ENCODE assay signal across 8 cellular contexts in the genomic region with DNA sequence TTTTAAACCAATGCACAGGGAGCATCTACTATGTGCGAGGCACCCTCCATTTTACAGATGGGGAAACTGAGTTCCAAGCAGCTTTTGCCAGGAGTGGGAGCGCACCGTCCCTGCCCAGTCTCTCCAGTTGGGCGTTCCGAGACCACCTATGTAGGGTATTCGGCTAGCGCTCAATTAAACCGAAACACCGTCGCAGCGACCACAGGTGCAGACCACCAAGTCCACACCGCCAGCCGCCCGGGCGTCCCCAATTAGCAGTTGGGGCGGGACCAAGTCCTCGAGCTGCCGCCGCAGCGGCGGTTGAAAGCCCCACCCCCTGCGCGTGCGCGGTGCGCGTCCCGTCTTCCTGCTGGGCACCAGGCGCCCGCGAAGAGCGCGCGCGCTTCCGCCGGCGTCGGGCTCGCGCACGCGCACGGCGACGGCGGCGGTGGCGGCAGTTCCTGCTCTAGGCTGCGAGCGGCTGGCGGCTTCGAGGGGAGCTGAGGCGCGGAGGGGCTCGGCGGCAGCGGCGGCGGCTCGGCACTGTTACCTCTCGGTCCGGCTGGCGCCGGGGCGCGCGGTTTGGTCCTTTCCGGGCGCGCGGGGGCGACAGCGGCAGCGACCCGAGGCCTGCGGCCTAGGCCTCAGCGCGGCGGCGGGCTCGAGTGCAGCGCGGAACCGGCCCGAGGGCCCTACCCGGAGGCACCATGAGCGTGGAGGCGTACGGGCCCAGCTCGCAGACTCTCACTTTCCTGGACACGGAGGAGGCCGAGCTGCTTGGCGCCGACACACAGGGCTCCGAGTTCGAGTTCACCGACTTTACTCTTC. TPM values are rescaled to one million over a fixed set of nuclear protein-coding genes. Genes with fewer than 3 reads are reported as not detected.
DNase-seq lines count a peak whose midpoint lies in the region; ATAC-seq lines count a peak whose summit lies in the region.

TSS of gene UPF1 (plus strand) at position 436 of the 807 bp plus-strand sequence. CDS start at position 687, 251 bp downstream.

- peaks cover 43% of the 10 kb centered on the region for H3K79me2 ChIP-seq in mesendoderm (ENCODE audit: control insufficient read depth, insufficient read depth, low read length)

- peaks cover 8 to 9% of the 10 kb centered on the region in 2 donors for H3K27me3 Mint-ChIP-seq in CD8-positive, alpha-beta memory T cell

- H3K4me3 Mint-ChIP-seq in CD8-positive, alpha-beta memory T cell = peak within 1 kb of the TSS; percentile 89 to 98 (median 92)

- H3K9ac ChIP-seq in endocrine pancreas (ENCODE audit: control insufficient read depth, insufficient read depth, low read length) = peak within 1 kb of the TSS; percentile 91
- H3K9ac ChIP-seq in mesendoderm (ENCODE audit: low read length) = peak within 1 kb of the TSS; percentile 97

- peaks cover 37 to 41% (median 39%) of the 10 kb centered on the region in 3 donors for H3K4me1 Mint-ChIP-seq in CD8-positive, alpha-beta memory T cell

- peak within 1 kb of the TSS; percentile 83 to 98 (median 94) for H3K27ac Mint-ChIP-seq in CD8-positive, alpha-beta memory T cell

- no peak within 1 kb of the TSS for H2BK15ac ChIP-seq in mesendoderm (replicated peaks; ENCODE audit: low read depth)

- POLR2A ChIA-PET in CD8-positive, alpha-beta memory T cell (lab: Charles Lee) = interaction anchor here (0.6 to 1.9 kb wide), 11 partner anchors 10 to 552 kb away, joined by 3 to 9 read pairs (median 3); partner anchors contain the start of genes COPE, DDX49 and UBA52

- no CpG with 5 or more reads among the region's 98 CpGs for WGBS in mesendoderm (ENCODE audit: extremely low coverage, insufficient coverage, low lambda C conversion rate)

- H3K36me3 Mint-ChIP-seq in CD8-positive, alpha-beta memory T cell = peaks cover 4 to 40% (median 6%) of the 10 kb centered on the region in 3 donors

- peak within 1 kb of the TSS; percentile 98 for H3K56ac ChIP-seq in mesendoderm (ENCODE audit: low read length)

- H3K27ac ChIP-seq in CD8-positive, alpha-beta memory T cell (ENCODE audit: low read depth, low read length) = peak within 1 kb of the TSS; percentile 78
- H3K27ac ChIP-seq in mesendoderm (ENCODE audit: low read depth, low read length) = peak within 1 kb of the TSS; percentile 76

- H3K9me3 ChIP-seq in CD8-positive, alpha-beta memory T cell (ENCODE audit: low read length) = no peaks in the 10 kb centered on the region
- no peaks in the 10 kb centered on the region for H3K9me3 ChIP-seq in endocrine pancreas (ENCODE audit: control insufficient read depth, low read length)

- H3K27me3 ChIP-seq in CD8-positive, alpha-beta memory T cell (ENCODE audit: insufficient read depth, low read length, poor library complexity, severe bottlenecking) = no peaks in the 10 kb centered on the region
- H3K27me3 ChIP-seq in endocrine pancreas (ENCODE audit: control insufficient read depth, insufficient read depth, low read length) = no peaks in the 10 kb centered on the region
- H3K27me3 ChIP-seq in mesendoderm (ENCODE audit: insufficient read depth, low read length, poor library complexity) = no peaks in the 10 kb centered on the region

- peak within 1 kb of the TSS; percentile 89 for H3K4ac ChIP-seq in mesendoderm (ENCODE audit: low read depth, low read length)

- H2BK120ac ChIP-seq in mesendoderm (ENCODE audit: low read depth, low read length) = no peak within 1 kb of the TSS

- DNase-seq in CD8-positive, alpha-beta memory T cell = peak; percentile 95 to 98 (median 96)
- DNase-seq in HT-29 (ENCODE audit: low spot score) = peak; percentile 83
- peak; percentile 95 for DNase-seq in NK-92 treated with Interleukin-12 subunit alpha and Interleukin-12 subunit beta, amount 100 ng/mL, for 24 hours (lab: John Stamatoyannopoulos, UW)
- DNase-seq in activated CD8-positive, alpha-beta memory T cell treated with anti-CD3 and anti-CD28 coated beads for 4 hours (ENCODE audit: low read depth in 2 of 2) = peak; percentile 90 to 93
- peak; percentile 95 for DNase-seq in mesendoderm
- DNase-seq in stimulated activated CD8-positive, alpha-beta memory T cell treated with anti-CD3 and anti-CD28 coated beads, Interleukin-15, amount 100 ng/mL, for 1 hour (ENCODE audit: low read depth) = peak; percentile 91

- no peak within 1 kb of the TSS for H2AK5ac ChIP-seq in mesendoderm (ENCODE audit: low read length)

- peak within 1 kb of the TSS; percentile 82 for H3K4me3 ChIP-seq in CD8-positive, alpha-beta memory T cell (ENCODE audit: low read length)
- H3K4me3 ChIP-seq in endocrine pancreas (ENCODE audit: control insufficient read depth, insufficient read depth, low read length) = peak within 1 kb of the TSS; percentile 78
- H3K4me3 ChIP-seq in mesendoderm (ENCODE audit: low read length) = peak within 1 kb of the TSS; percentile 47

- peak within 1 kb of the TSS; percentile 67 for H2BK5ac ChIP-seq in mesendoderm (ENCODE audit: low read length)

- peaks cover 0 to 8% (median 0%) of the 10 kb centered on the region in 5 donors for H3K9me3 Mint-ChIP-seq in CD8-positive, alpha-beta memory T cell

- peak within 1 kb of the TSS; percentile 80 for H3K23ac ChIP-seq in mesendoderm (ENCODE audit: low read length)

- H3K4me1 ChIP-seq in CD8-positive, alpha-beta memory T cell (ENCODE audit: insufficient read depth, low read length) = peaks cover 39% of the 10 kb centered on the region
- H3K4me1 ChIP-seq in endocrine pancreas (ENCODE audit: control insufficient read depth, insufficient read depth, low read length) (peaks cover 11% of the 10 kb centered on the region), mesendoderm (ENCODE audit: control insufficient read depth, low read depth, low read length) (peaks cover 4% of the 10 kb centered on the region)

- CTCF ChIA-PET in CD8-positive, alpha-beta memory T cell (lab: Charles Lee) = interaction anchor here (0.7 to 2.7 kb wide), 5 partner anchors 10 to 413 kb away, joined by 3 to 22 read pairs (median 4); partner anchors contain the start of gene SSBP4

- H4K8ac ChIP-seq in mesendoderm (ENCODE audit: low read depth, low read length) = no peak within 1 kb of the TSS

- peak within 1 kb of the TSS; percentile 97 for H3K18ac ChIP-seq in mesendoderm (ENCODE audit: low read length)

- peaks cover 13% of the 10 kb centered on the region for H3K36me3 ChIP-seq in CD8-positive, alpha-beta memory T cell (ENCODE audit: insufficient read depth, low read length)
- H3K36me3 ChIP-seq in endocrine pancreas (ENCODE audit: control insufficient read depth, insufficient read depth, low read length) (no peaks in the 10 kb centered on the region), mesendoderm (ENCODE audit: control insufficient read depth, insufficient read depth, low read length) (no peaks in the 10 kb centered on the region)

- peak; percentile 70 for ATAC-seq in GM19468 (IDR thresholded peaks at IDR 0.05; ENCODE audit: extremely low read depth, unreplicated experiment)

- H3K4me2 ChIP-seq in mesendoderm (ENCODE audit: low read length) = peak within 1 kb of the TSS; percentile 92

- peaks cover 19% of the 10 kb centered on the region for H3K79me1 ChIP-seq in mesendoderm (ENCODE audit: low read length)

- no peak within 1 kb of the TSS for H4K5ac ChIP-seq in mesendoderm (ENCODE audit: low read length)

RNA-seq across cellular contexts. Expression of gene UPF1, which starts in this region (rescaled TPM):
- total RNA-seq in CD8-positive, alpha-beta memory T cell = 10 to 100 TPM; 96.8 to 97.2 TPM
- polyA plus RNA-seq in CD8-positive, alpha-beta memory T cell = 24.6 TPM
- 73.7 and 79.5 TPM in 2 replicates for total RNA-seq in HT-29 (2014; rRNA removed; shearing (Covaris generic))
- 26.9 TPM for polyA plus RNA-seq in mesendoderm (2013, experiment 1 of 2)
- 25.8 TPM for polyA plus RNA-seq in mesendoderm (2013, experiment 2 of 2)

Comparison
In these comparisons a context has a peak if more than half of its experiments do, and no peak if none do; other contexts are left out.
1. Peak in every context shown above with its lines: DNase-seq, ATAC-seq, H3K4me3 ChIP-seq and H3K27ac ChIP-seq.